1 cellular context compared by ENCODE assay signal in the genomic region with DNA sequence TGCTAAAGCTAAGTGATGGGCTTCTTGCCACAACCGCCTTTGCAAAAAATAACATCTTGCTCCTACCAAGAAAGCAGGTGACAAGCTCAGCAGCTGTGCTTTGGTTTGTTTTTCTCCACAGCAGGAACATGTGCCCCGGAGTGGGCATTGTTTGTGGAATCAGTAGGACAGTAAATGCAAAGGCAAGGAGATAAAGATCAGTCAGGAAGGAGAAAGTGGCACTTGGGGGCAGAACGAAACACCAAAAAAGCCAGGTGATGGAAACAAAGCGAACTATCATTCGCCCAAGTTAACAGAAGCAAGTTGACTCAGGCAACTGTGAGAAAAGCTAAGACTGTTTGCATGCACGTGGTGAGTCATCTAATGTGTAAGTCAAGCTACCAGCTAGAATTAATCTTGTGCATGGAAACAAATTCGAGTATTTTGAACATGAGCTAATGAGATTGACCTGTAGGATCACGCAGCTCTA.
TF ChIP-seq lines count a peak whose summit lies in the region.

No MANE protein-coding gene starts in this region.

TF ChIP-seq in GM23338, 12 proteins besides CTCF, POLR2A, EP300 and RAD21 (continued from another document):
- TF ChIP-seq, protein P1, sequence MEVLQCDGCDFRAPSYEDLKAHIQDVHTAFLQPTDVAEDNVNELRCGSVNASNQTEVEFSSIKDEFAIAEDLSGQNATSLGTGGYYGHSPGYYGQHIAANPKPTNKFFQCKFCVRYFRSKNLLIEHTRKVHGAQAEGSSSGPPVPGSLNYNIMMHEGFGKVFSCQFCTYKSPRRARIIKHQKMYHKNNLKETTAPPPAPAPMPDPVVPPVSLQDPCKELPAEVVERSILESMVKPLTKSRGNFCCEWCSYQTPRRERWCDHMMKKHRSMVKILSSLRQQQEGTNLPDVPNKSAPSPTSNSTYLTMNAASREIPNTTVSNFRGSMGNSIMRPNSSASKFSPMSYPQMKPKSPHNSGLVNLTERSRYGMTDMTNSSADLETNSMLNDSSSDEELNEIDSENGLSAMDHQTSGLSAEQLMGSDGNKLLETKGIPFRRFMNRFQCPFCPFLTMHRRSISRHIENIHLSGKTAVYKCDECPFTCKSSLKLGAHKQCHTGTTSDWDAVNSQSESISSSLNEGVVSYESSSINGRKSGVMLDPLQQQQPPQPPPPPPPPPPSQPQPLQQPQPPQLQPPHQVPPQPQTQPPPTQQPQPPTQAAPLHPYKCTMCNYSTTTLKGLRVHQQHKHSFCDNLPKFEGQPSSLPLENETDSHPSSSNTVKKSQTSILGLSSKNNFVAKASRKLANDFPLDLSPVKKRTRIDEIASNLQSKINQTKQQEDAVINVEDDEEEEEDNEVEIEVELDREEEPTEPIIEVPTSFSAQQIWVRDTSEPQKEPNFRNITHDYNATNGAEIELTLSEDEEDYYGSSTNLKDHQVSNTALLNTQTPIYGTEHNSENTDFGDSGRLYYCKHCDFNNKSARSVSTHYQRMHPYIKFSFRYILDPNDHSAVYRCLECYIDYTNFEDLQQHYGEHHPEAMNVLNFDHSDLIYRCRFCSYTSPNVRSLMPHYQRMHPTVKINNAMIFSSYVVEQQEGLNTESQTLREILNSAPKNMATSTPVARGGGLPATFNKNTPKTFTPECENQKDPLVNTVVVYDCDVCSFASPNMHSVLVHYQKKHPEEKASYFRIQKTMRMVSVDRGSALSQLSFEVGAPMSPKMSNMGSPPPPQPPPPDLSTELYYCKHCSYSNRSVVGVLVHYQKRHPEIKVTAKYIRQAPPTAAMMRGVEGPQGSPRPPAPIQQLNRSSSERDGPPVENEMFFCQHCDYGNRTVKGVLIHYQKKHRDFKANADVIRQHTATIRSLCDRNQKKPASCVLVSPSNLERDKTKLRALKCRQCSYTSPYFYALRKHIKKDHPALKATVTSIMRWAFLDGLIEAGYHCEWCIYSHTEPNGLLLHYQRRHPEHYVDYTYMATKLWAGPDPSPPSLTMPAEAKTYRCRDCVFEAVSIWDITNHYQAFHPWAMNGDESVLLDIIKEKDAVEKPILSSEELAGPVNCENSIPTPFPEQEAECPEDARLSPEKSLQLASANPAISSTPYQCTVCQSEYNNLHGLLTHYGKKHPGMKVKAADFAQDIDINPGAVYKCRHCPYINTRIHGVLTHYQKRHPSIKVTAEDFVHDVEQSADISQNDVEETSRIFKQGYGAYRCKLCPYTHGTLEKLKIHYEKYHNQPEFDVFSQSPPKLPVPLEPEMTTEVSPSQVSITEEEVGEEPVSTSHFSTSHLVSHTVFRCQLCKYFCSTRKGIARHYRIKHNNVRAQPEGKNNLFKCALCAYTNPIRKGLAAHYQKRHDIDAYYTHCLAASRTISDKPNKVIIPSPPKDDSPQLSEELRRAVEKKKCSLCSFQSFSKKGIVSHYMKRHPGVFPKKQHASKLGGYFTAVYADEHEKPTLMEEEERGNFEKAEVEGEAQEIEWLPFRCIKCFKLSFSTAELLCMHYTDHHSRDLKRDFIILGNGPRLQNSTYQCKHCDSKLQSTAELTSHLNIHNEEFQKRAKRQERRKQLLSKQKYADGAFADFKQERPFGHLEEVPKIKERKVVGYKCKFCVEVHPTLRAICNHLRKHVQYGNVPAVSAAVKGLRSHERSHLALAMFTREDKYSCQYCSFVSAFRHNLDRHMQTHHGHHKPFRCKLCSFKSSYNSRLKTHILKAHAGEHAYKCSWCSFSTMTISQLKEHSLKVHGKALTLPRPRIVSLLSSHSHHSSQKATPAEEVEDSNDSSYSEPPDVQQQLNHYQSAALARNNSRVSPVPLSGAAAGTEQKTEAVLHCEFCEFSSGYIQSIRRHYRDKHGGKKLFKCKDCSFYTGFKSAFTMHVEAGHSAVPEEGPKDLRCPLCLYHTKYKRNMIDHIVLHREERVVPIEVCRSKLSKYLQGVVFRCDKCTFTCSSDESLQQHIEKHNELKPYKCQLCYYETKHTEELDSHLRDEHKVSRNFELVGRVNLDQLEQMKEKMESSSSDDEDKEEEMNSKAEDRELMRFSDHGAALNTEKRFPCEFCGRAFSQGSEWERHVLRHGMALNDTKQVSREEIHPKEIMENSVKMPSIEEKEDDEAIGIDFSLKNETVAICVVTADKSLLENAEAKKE (CRISPR knock-in tag; IDR thresholded peaks at IDR 0.05), result no peak
- TF ChIP-seq NANOG (IDR thresholded peaks at IDR 0.05; ENCODE audit: borderline replicate concordance) (no peak), STAT1 (IDR thresholded peaks at IDR 0.05; ENCODE audit: unreplicated experiment) (no peak), POLR2AphosphoS5 (IDR thresholded peaks at IDR 0.05; ENCODE audit: low read depth) (no peak)
TF ChIP-seq in GM23338: peak in this region for 0.
